32 cellular contexts compared by ENCODE assay signal in genomic region chr15:70720228-70721016, GRCh38. TPM values are rescaled to one million over a fixed set of nuclear protein-coding genes. Genes with fewer than 3 reads are reported as not detected.
DNase-seq lines count a peak whose midpoint lies in the region; ATAC-seq, FAIRE-seq and TF ChIP-seq lines count a peak whose summit lies in the region.
"Had no signal": no experiment of that assay in that cellular context is flagged by ENCODE, and none has a peak within 500 bp of the region (broad histone marks: within the 10 kb centered on the region; RNA-seq: fewer than 3 reads in every experiment).

No MANE protein-coding gene starts in this region.

- ATAC-seq in activated T-cell treated with anti-CD3 and anti-CD28 coated beads, Interleukin-2, amount 50 U/mL, for 72 hours (replicated peaks in 1 of 2), result no peak
- ATAC-seq: activated T-helper 17 cell treated with anti-CD3 and anti-CD28 coated beads, Interleukin-2, amount 50 U/mL, for 72 hours; natural killer cell treated with Interleukin-12 subunit alpha and Interleukin-12 subunit beta and Interleukin-15 and Interleukin-18, amount 100 ng/mL, for 72 hours; upper lobe of right lung had no signal

- no peak overlapping the region for H3K4me3 ChIP-seq in mesendoderm (ENCODE audit: low read length)
- H3K4me3 ChIP-seq: PC-9, upper lobe of right lung had no signal

- BruUV-seq in MCF 10A (replicated peaks; lab: Mats Ljungman, UMichigan), result no TSS peak

- H3K27ac ChIP-seq in mesendoderm (ENCODE audit: low read depth, low read length), result no peak overlapping the region
- H3K27ac ChIP-seq: PC-9 had no signal

- H3K4me1 Mint-ChIP-seq in chondrocyte (ENCODE audit: low read depth) (peaks cover 62% of the 10 kb centered on the region), MCF 10A (ENCODE audit: insufficient read depth, unreplicated experiment) (peaks cover 5% of the 10 kb centered on the region)
- no peaks in the 10 kb centered on the region for H3K4me1 Mint-ChIP-seq in activated T-cell treated with anti-CD3 and anti-CD28 coated beads, Interleukin-2, amount 50 U/mL, for 72 hours (ENCODE audit: low read depth)
- H3K4me1 Mint-ChIP-seq: activated T-helper 17 cell treated with anti-CD3 and anti-CD28 coated beads, Interleukin-2, amount 50 U/mL, for 72 hours; CD4-positive, CD25-positive, alpha-beta regulatory T cell; IgD-negative memory B cell had no signal

- intact Hi-C loops in MCF 10A (cut with micrococcal nuclease), result no loop called here

- H3K27me3 ChIP-seq in mesendoderm (ENCODE audit: insufficient read depth, low read length, poor library complexity), result no peaks in the 10 kb centered on the region
- H3K27me3 ChIP-seq: upper lobe of right lung had no signal

- peak overlapping the region; percentile 27 for H3K27ac Mint-ChIP-seq in chondrocyte (ENCODE audit: unreplicated experiment)
- no peak overlapping the region for H3K27ac Mint-ChIP-seq in activated T-cell treated with anti-CD3 and anti-CD28 coated beads, Interleukin-2, amount 50 U/mL, for 72 hours
- no peak overlapping the region for H3K27ac Mint-ChIP-seq in MCF 10A (ENCODE audit: low read depth, unreplicated experiment)
- H3K27ac Mint-ChIP-seq: activated CD4-positive, alpha-beta memory T cell treated with anti-CD3 and anti-CD28 coated beads for 36 hours; activated naive CD4-positive, alpha-beta T cell treated with anti-CD3 and anti-CD28 coated beads, Interleukin-2, amount 50 U/mL, for 24 hours; activated T-helper 17 cell treated with anti-CD3 and anti-CD28 coated beads, Interleukin-2, amount 50 U/mL, for 72 hours; CD4-positive, CD25-positive, alpha-beta regulatory T cell; endodermal cell; IgD-negative memory B cell; natural killer cell treated with Interleukin-12 subunit alpha and Interleukin-12 subunit beta and Interleukin-15 and Interleukin-18, amount 100 ng/mL, for 72 hours had no signal

- H3K36me3 ChIP-seq in mesendoderm (ENCODE audit: control insufficient read depth, insufficient read depth, low read length), result no peaks in the 10 kb centered on the region
- H3K36me3 ChIP-seq: upper lobe of right lung had no signal

- peak overlapping the region; percentile 37 for H2AK5ac ChIP-seq in mesendoderm (ENCODE audit: low read length)

- no peak overlapping the region for H4K8ac ChIP-seq in mesendoderm (ENCODE audit: low read depth, low read length)

- DNase-seq in DMS53 (lab: John Stamatoyannopoulos, UW) (peak; percentile 7), DMS53 treated with DMSO at 0.1 percent for 48 hours (lab: John Stamatoyannopoulos, UW; ENCODE audit: unreplicated experiment) (no peak), chondrocyte (ENCODE audit: low spot score) (no peak), mesendoderm (peak; percentile 32), urothelium cell line (ENCODE audit: low spot score) (no peak), MCF 10A (ENCODE audit: unreplicated experiment) (no peak)
- no peak for DNase-seq in effector CD8-positive, alpha-beta T cell (lab: John Stamatoyannopoulos, UW)
- no peak for DNase-seq in activated T-cell treated with anti-CD3 and anti-CD28 coated beads, Interleukin-2, amount 50 U/mL, for 72 hours
- DNase-seq: 8988T; activated CD4-positive, alpha-beta memory T cell treated with anti-CD3 and anti-CD28 coated beads for 36 hours; activated CD4-positive, CD25-positive, alpha-beta regulatory T cell treated with anti-CD3 and anti-CD28 coated beads, Interleukin-2, amount 50 U/mL, for 72 hours; activated CD8-positive, alpha-beta memory T cell treated with anti-CD3 and anti-CD28 coated beads, Interleukin-2, amount 50 U/mL, for 4 hours; CD4-positive, CD25-positive, alpha-beta regulatory T cell; cortex of kidney; EL; endodermal cell; GOT3; NCI-H1092 treated with DMSO at 0.1 percent for 48 hours; NCI-H187 treated with DMSO at 0.1 percent for 48 hours; NCI-H526; NK-92 treated with Interleukin-12 subunit alpha and Interleukin-12 subunit beta, amount 100 ng/mL, for 24 hours; PC-9; SHP77 treated with DMSO at 0.1 percent for 48 hours; small intestine; stimulated activated CD4-positive, alpha-beta T cell treated with anti-CD3 and anti-CD28 coated beads, Interleukin-1b, Interleukin-23, amount 100 ng/mL, for 48 hours; stimulated activated CD8-positive, alpha-beta memory T cell treated with anti-CD3 and anti-CD28 coated beads, Interleukin-4, amount 100 ng/mL, for 48 hours; upper lobe of right lung had no signal

- H3K4ac ChIP-seq in mesendoderm (ENCODE audit: low read depth, low read length), result no peak overlapping the region

- no peak overlapping the region for H3K4me2 ChIP-seq in mesendoderm (ENCODE audit: low read length)
- H3K4me2 ChIP-seq: PC-9 had no signal

- H3K36me3 Mint-ChIP-seq in chondrocyte (ENCODE audit: low read depth) (peaks cover 15% of the 10 kb centered on the region), MCF 10A (ENCODE audit: insufficient read depth, unreplicated experiment) (peaks cover 4% of the 10 kb centered on the region)
- no peaks in the 10 kb centered on the region for H3K36me3 Mint-ChIP-seq in activated T-cell treated with anti-CD3 and anti-CD28 coated beads, Interleukin-2, amount 50 U/mL, for 72 hours (ENCODE audit: insufficient read depth in 2 of 2)
- H3K36me3 Mint-ChIP-seq: activated CD4-positive, alpha-beta memory T cell treated with anti-CD3 and anti-CD28 coated beads for 36 hours; activated naive CD4-positive, alpha-beta T cell treated with anti-CD3 and anti-CD28 coated beads, Interleukin-2, amount 50 U/mL, for 24 hours; CD4-positive, CD25-positive, alpha-beta regulatory T cell; IgD-negative memory B cell; natural killer cell treated with Interleukin-12 subunit alpha and Interleukin-12 subunit beta and Interleukin-15 and Interleukin-18, amount 100 ng/mL, for 72 hours had no signal

- H3K9me3 Mint-ChIP-seq in chondrocyte (ENCODE audit: low read depth) (no peaks in the 10 kb centered on the region), MCF 10A (ENCODE audit: unreplicated experiment) (no peaks in the 10 kb centered on the region)
- H3K9me3 Mint-ChIP-seq in activated T-cell treated with anti-CD3 and anti-CD28 coated beads, Interleukin-2, amount 50 U/mL, for 72 hours, result no peaks in the 10 kb centered on the region
- H3K9me3 Mint-ChIP-seq: activated CD4-positive, alpha-beta memory T cell treated with anti-CD3 and anti-CD28 coated beads for 36 hours; activated naive CD4-positive, alpha-beta T cell treated with anti-CD3 and anti-CD28 coated beads, Interleukin-2, amount 50 U/mL, for 24 hours; activated T-helper 17 cell treated with anti-CD3 and anti-CD28 coated beads, Interleukin-2, amount 50 U/mL, for 72 hours; CD4-positive, CD25-positive, alpha-beta regulatory T cell; endodermal cell; IgD-negative memory B cell; natural killer cell treated with Interleukin-12 subunit alpha and Interleukin-12 subunit beta and Interleukin-15 and Interleukin-18, amount 100 ng/mL, for 72 hours had no signal

- no peak overlapping the region for H2BK15ac ChIP-seq in mesendoderm (replicated peaks; ENCODE audit: low read depth)

- peak; percentile 50 for FAIRE-seq in urothelium cell line (lab: Jason Lieb, UNC)
- FAIRE-seq: GM12891, small intestine had no signal

- WGBS in mesendoderm (ENCODE audit: extremely low coverage, insufficient coverage, low lambda C conversion rate), result no CpG with 5 or more reads among the region's 3 CpGs

- no peak overlapping the region for H3K23ac ChIP-seq in mesendoderm (ENCODE audit: low read length)

- TF ChIP-seq CTCF in chondrocyte (IDR thresholded peaks at IDR 0.05) (no peak), MCF 10A (IDR thresholded peaks at IDR 0.05; ENCODE audit: unreplicated experiment) (no peak)

- H3K56ac ChIP-seq in mesendoderm (ENCODE audit: low read length), result peak overlapping the region; percentile 15

- H3K4me1 ChIP-seq in mesendoderm (ENCODE audit: control insufficient read depth, low read depth, low read length), result peaks cover 5% of the 10 kb centered on the region

- POLR2A ChIA-PET in MCF 10A (lab: Yijun Ruan, JAX), result no interaction called here

- H3K4me3 Mint-ChIP-seq in chondrocyte (ENCODE audit: unreplicated experiment) (no peak overlapping the region), MCF 10A (ENCODE audit: unreplicated experiment) (no peak overlapping the region)
- H3K4me3 Mint-ChIP-seq in activated T-cell treated with anti-CD3 and anti-CD28 coated beads, Interleukin-2, amount 50 U/mL, for 72 hours, result no peak overlapping the region
- H3K4me3 Mint-ChIP-seq: activated CD4-positive, alpha-beta memory T cell treated with anti-CD3 and anti-CD28 coated beads for 36 hours; activated naive CD4-positive, alpha-beta T cell treated with anti-CD3 and anti-CD28 coated beads, Interleukin-2, amount 50 U/mL, for 24 hours; activated T-helper 17 cell treated with anti-CD3 and anti-CD28 coated beads, Interleukin-2, amount 50 U/mL, for 72 hours; CD4-positive, CD25-positive, alpha-beta regulatory T cell; endodermal cell; IgD-negative memory B cell; natural killer cell treated with Interleukin-12 subunit alpha and Interleukin-12 subunit beta and Interleukin-15 and Interleukin-18, amount 100 ng/mL, for 72 hours had no signal

- H3K27me3 Mint-ChIP-seq in chondrocyte (ENCODE audit: low read depth), result no peaks in the 10 kb centered on the region
- H3K27me3 Mint-ChIP-seq in activated T-cell treated with anti-CD3 and anti-CD28 coated beads, Interleukin-2, amount 50 U/mL, for 72 hours (ENCODE audit: low read depth), result peaks cover 6% of the 10 kb centered on the region
- H3K27me3 Mint-ChIP-seq in MCF 10A (ENCODE audit: insufficient read depth, unreplicated experiment), result no peaks in the 10 kb centered on the region
- H3K27me3 Mint-ChIP-seq: activated T-helper 17 cell treated with anti-CD3 and anti-CD28 coated beads, Interleukin-2, amount 50 U/mL, for 72 hours had no signal

- H4K5ac ChIP-seq in mesendoderm (ENCODE audit: low read length), result no peak overlapping the region

- CTCF ChIA-PET in MCF 10A (lab: Yijun Ruan, JAX), result no interaction called here

- H3K18ac ChIP-seq in mesendoderm (ENCODE audit: low read length), result no peak overlapping the region

- no peak overlapping the region for H2BK5ac ChIP-seq in mesendoderm (ENCODE audit: low read length)

- H3K79me1 ChIP-seq in mesendoderm (ENCODE audit: low read length), result peaks cover 1% of the 10 kb centered on the region

- no peaks in the 10 kb centered on the region for H3K79me2 ChIP-seq in mesendoderm (ENCODE audit: control insufficient read depth, insufficient read depth, low read length)

- no peak overlapping the region for H3K9ac ChIP-seq in mesendoderm (ENCODE audit: low read length)

- H2BK120ac ChIP-seq in mesendoderm (ENCODE audit: low read depth, low read length), result no peak overlapping the region

RNA-seq across cellular contexts. Expression of gene UACA, which starts 42.9 kb away (rescaled TPM):
- total RNA-seq in chondrocyte (171 to 275 TPM (median 249 TPM) in 3 replicates), MCF 10A (2022) (32.6 and 37.0 TPM in 2 replicates)
- polyA plus RNA-seq in mesendoderm (2013, experiment 1 of 2), result 19.1 TPM
- 18.8 TPM for polyA plus RNA-seq in mesendoderm (2013, experiment 2 of 2)
- total RNA-seq in activated T-cell treated with anti-CD3 and anti-CD28 coated beads, Interleukin-2, amount 50 U/mL, for 72 hours, result 1 to 10 TPM; 1.9 to 2.0 TPM
- total RNA-seq: CD4-positive, CD25-positive, alpha-beta regulatory T cell had no signal

Comparison
In these comparisons a context has a peak if more than half of its experiments do, and no peak if none do; other contexts are left out.
1. DNase-seq: peak in DMS53 (single experiment) and mesendoderm (single experiment); none in DMS53 treated with DMSO at 0.1 percent for 48 hours (single experiment), chondrocyte (single experiment), urothelium cell line (single experiment), effector CD8-positive, alpha-beta T cell (single experiment), activated T-cell treated with anti-CD3 and anti-CD28 coated beads, Interleukin-2, amount 50 U/mL, for 72 hours (0 of 2) and MCF 10A (single experiment).
2. RNA of gene UACA, which starts 42.9 kb away (total RNA-seq): 171 to 275 TPM in chondrocyte and 32.6 to 37.0 TPM in MCF 10A; 1.9 to 2.0 TPM in activated T-cell treated with anti-CD3 and anti-CD28 coated beads, Interleukin-2, amount 50 U/mL, for 72 hours; every median in the first group is over 10 times any median in the second.